In the genomic region with DNA sequence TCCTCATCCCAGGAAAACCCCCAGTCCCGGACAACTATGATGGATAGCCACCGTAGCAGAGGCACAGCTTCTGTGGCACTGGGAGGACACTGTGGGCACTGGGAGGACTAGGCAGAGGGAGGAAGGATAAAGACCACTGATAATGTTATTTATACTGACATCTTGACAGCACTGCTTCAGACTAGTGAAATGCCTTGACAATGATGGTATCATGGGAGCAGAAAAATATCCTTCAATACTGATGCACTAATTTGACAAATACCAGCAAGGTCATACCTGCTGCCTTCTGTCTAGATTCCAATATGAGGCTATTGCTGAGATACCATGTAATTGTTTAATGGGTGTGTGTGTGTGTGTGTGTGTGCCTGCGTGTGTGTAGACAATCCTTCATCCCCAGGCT, we compare ENCODE assay signal across 32 cellular contexts.
"Had no signal": no experiment of that assay in that cellular context is flagged by ENCODE, and none has a peak within 500 bp of the region (broad histone marks: within the 10 kb centered on the region; RNA-seq: fewer than 3 reads in every experiment).

No MANE protein-coding gene starts in this region.

- H3K36me3 ChIP-seq: MG63 had no signal

- H3K27ac ChIP-seq: KMS-11 had no signal

- H3K4me2 ChIP-seq: KMS-11 had no signal

- H3K9me3 ChIP-seq: MG63 had no signal

- H3K9ac ChIP-seq: KMS-11 had no signal

- H3K4me3 ChIP-seq: MG63 had no signal

- DNase-seq: Karpas-422, Kasumi-1, MG63, MM.1S, MV-4-11, NCI-H1048, NCI-H1092, NCI-H1092 treated with DMSO at 0.1 percent for 48 hours, NCI-H1105, NCI-H1105 treated with DMSO at 0.1 percent for 48 hours, NCI-H1417, NCI-H1417 treated with DMSO at 0.1 percent for 48 hours, NCI-H1436, NCI-H1436 treated with DMSO at 0.1 percent for 48 hours, NCI-H146, NCI-H1694, NCI-H1694 treated with DMSO at 0.1 percent for 48 hours, NCI-H187, NCI-H187 treated with DMSO at 0.1 percent for 48 hours, NCI-H2029, NCI-H2029 treated with DMSO at 0.1 percent for 48 hours, NCI-H2081, NCI-H2081 treated with DMSO at 0.1 percent for 48 hours, NCI-H2107, NCI-H2171, NCI-H2171 treated with DMSO at 0.1 percent for 48 hours, NCI-H226, NCI-H345, NCI-H446, NCI-H446 treated with DMSO at 0.1 percent for 48 hours, NCI-H510A had no signal
